13 cellular contexts compared by ENCODE assay signal in genomic region chr18:55064760-55065159, GRCh38.
A peak's percentile ranks its signal among the peaks of the same experiment; 100 is the strongest.
DNase-seq lines count a peak whose midpoint lies in the region; ATAC-seq and TF ChIP-seq lines count a peak whose summit lies in the region.
"Had no signal": no experiment of that assay in that cellular context is flagged by ENCODE, and none has a peak within 500 bp of the region (broad histone marks: within the 10 kb centered on the region; RNA-seq: fewer than 3 reads in every experiment).

No MANE protein-coding gene starts in this region.

- H3K36me3 ChIP-seq in vagina (no peaks in the 10 kb centered on the region), prostate gland (no peaks in the 10 kb centered on the region)

- H3K36me3 Mint-ChIP-seq in stimulated activated memory B cell treated with anti-CD40 and anti-IgM and Interleukin-4, amounts not matched to agents 10 μg/mL and 1 μg/mL and 100 μg/mL, for 72 hours, result peaks cover 39% of the 10 kb centered on the region
- H3K36me3 Mint-ChIP-seq: WTC11 had no signal

- peaks cover 54% of the 10 kb centered on the region for H3K4me1 Mint-ChIP-seq in stimulated activated memory B cell treated with anti-CD40 and anti-IgM and Interleukin-4, amounts not matched to agents 10 μg/mL and 1 μg/mL and 100 μg/mL, for 72 hours
- H3K4me1 Mint-ChIP-seq: WTC11 had no signal

- no peaks in the 10 kb centered on the region for H3K27me3 Mint-ChIP-seq in stimulated activated memory B cell treated with anti-CD40 and anti-IgM and Interleukin-4, amounts not matched to agents 10 μg/mL and 1 μg/mL and 100 μg/mL, for 72 hours

- ATAC-seq in GM19025 (IDR thresholded peaks at IDR 0.05; ENCODE audit: low read depth, unreplicated experiment) (peak; percentile 48), GM21786 (IDR thresholded peaks at IDR 0.05; ENCODE audit: unreplicated experiment) (peak; percentile 44), HG03196 (IDR thresholded peaks at IDR 0.05; ENCODE audit: unreplicated experiment) (peak; percentile 52)
- peak; percentile 95 for ATAC-seq in stimulated activated memory B cell treated with anti-CD40 and anti-IgM and Interleukin-4, amounts not matched to agents 10 μg/mL and 1 μg/mL and 100 μg/mL, for 72 hours
- ATAC-seq: body of pancreas; stimulated activated naive CD8-positive, alpha-beta T cell treated with anti-CD3 and anti-CD28 coated beads, Interleukin-15, Interleukin-2, amounts not matched to agents 100 U/mL and 50 U/mL, for 24 hours; WTC11 had no signal

- peak overlapping the region; percentile 94 for H3K27ac Mint-ChIP-seq in stimulated activated memory B cell treated with anti-CD40 and anti-IgM and Interleukin-4, amounts not matched to agents 10 μg/mL and 1 μg/mL and 100 μg/mL, for 72 hours
- H3K27ac Mint-ChIP-seq: WTC11 had no signal

- no peak for TF ChIP-seq CTCF in vagina (IDR thresholded peaks at IDR 0.05)
- no peak for TF ChIP-seq CTCF in prostate gland (IDR thresholded peaks at IDR 0.05)

- H3K4me3 Mint-ChIP-seq in stimulated activated memory B cell treated with anti-CD40 and anti-IgM and Interleukin-4, amounts not matched to agents 10 μg/mL and 1 μg/mL and 100 μg/mL, for 72 hours, result peak overlapping the region; percentile 62
- H3K4me3 Mint-ChIP-seq: WTC11 had no signal

- TF ChIP-seq POLR2A in vagina (IDR thresholded peaks at IDR 0.05), result no peak
- no peak for TF ChIP-seq POLR2A in prostate gland (IDR thresholded peaks at IDR 0.05)

- H3K27ac ChIP-seq in vagina (no peak overlapping the region), prostate gland (no peak overlapping the region)
- H3K27ac ChIP-seq: body of pancreas had no signal

- DNase-seq in ACHN (no peak), vagina (ENCODE audit: extremely low spot score in 2 of 2) (no peak), prostate gland (ENCODE audit: low spot score) (no peak)
- DNase-seq: body of pancreas; COR-L47; NCI-H345; stimulated activated naive CD8-positive, alpha-beta T cell treated with anti-CD3 and anti-CD28 coated beads, Interleukin-15, Interleukin-2, amounts not matched to agents 100 U/mL and 50 U/mL, for 24 hours had no signal

- 80% methylated on average over 5 of the region's 5 CpGs for WGBS in prostate gland

- H3K4me3 ChIP-seq in vagina, result no peak overlapping the region
- H3K4me3 ChIP-seq in prostate gland, result no peak overlapping the region
- H3K4me3 ChIP-seq: body of pancreas, lung had no signal

- H3K4me1 ChIP-seq in vagina (no peaks in the 10 kb centered on the region), prostate gland (replicated peaks) (no peaks in the 10 kb centered on the region)
- H3K4me1 ChIP-seq: body of pancreas had no signal

- intact Hi-C loops in vagina (cut with DNase I) (no loop called here), prostate gland (cut with DNase I) (no loop called here)

- H3K9me3 Mint-ChIP-seq in stimulated activated memory B cell treated with anti-CD40 and anti-IgM and Interleukin-4, amounts not matched to agents 10 μg/mL and 1 μg/mL and 100 μg/mL, for 72 hours, result peaks cover 3% of the 10 kb centered on the region

- in situ Hi-C loops in ACHN (cut with HindIII; ENCODE audit: low pct_ligation_motif_present, low pct_unique_long_range_greater_than_20kb, low sequenced_read_pairs), result no loop called here

- H3K9me3 ChIP-seq in vagina (no peaks in the 10 kb centered on the region), prostate gland (no peaks in the 10 kb centered on the region)
- H3K9me3 ChIP-seq: body of pancreas had no signal

- no peaks in the 10 kb centered on the region for H3K27me3 ChIP-seq in vagina
- H3K27me3 ChIP-seq in prostate gland (replicated peaks; ENCODE audit: insufficient read depth), result no peaks in the 10 kb centered on the region
- H3K27me3 ChIP-seq: body of pancreas had no signal

Comparison
In these comparisons a context has a peak if more than half of its experiments do, and no peak if none do; other contexts are left out.
1. ATAC-seq: peak in every context shown above with its lines; median percentile 95 in stimulated activated memory B cell treated with anti-CD40 and anti-IgM and Interleukin-4, amounts not matched to agents 10 μg/mL and 1 μg/mL and 100 μg/mL, for 72 hours; 52 in HG03196; 48 in GM19025; 44 in GM21786.